ENCODE assay signal across 21 cellular contexts in the genomic region with DNA sequence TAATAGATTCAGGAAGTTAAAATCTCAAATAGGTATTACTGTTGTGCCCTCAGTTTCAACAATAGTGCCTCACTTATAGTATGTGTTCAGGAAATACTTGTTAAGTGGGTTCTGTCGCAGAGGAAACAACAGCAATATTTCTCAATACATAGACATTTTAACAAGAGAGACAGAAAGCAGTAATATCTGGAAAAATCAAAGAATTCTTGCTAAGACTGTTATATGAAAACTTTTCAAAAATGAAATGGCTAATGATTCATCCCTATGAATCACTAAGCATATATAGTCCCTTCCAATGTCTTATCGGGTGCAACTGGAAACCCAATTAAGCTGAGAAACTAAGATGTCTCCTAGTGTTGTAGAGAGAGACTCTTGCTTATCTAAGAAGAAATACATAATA.
"Had no signal": no experiment of that assay in that cellular context is flagged by ENCODE, and none has a peak within 500 bp of the region (broad histone marks: within the 10 kb centered on the region; RNA-seq: fewer than 3 reads in every experiment).

No MANE protein-coding gene starts in this region.

- H3K4me2 ChIP-seq: smooth muscle cell had no signal

- H3K27ac ChIP-seq: adrenal gland, gastrocnemius medialis, transverse colon, uterus had no signal

- H3K4me1 Mint-ChIP-seq: activated CD4-positive, alpha-beta T cell treated with anti-CD3 and anti-CD28 coated beads, Interleukin-2, amount 10 ng/mL, durations not matched to agents 24 days and 14 days; activated CD8-positive, alpha-beta memory T cell treated with anti-CD3 and anti-CD28 coated beads, Interleukin-2, amount 10 ng/mL, durations not matched to agents 7 days and 5 days; central memory CD8-positive, alpha-beta T cell; natural killer cell; stimulated activated naive B cell treated with anti-CD40 and anti-IgM and Interleukin-4, amounts not matched to agents 10 μg/mL and 1 μg/mL and 100 μg/mL, for 72 hours had no signal

- ATAC-seq: activated CD4-positive, CD25-positive, alpha-beta regulatory T cell treated with anti-CD3 and anti-CD28 coated beads, Interleukin-2, amount 50 U/mL, for 24 hours; activated CD8-positive, alpha-beta memory T cell treated with anti-CD3 and anti-CD28 coated beads, Interleukin-2, amount 10 ng/mL, durations not matched to agents 7 days and 5 days; activated CD8-positive, alpha-beta T cell treated with anti-CD3 and anti-CD28 coated beads for 36 hours; activated naive CD4-positive, alpha-beta T cell treated with anti-CD3 and anti-CD28 coated beads, Interleukin-2, amount 50 U/mL, for 72 hours; esophagus mucosa; gastrocnemius medialis; left ventricle myocardium superior; natural killer cell; sciatic nerve; stimulated activated naive B cell treated with anti-CD40 and anti-IgM and Interleukin-4, amounts not matched to agents 10 μg/mL and 1 μg/mL and 100 μg/mL, for 72 hours had no signal

- H3K9me3 ChIP-seq: adrenal gland, gastrocnemius medialis, transverse colon, uterus had no signal

- H3K27me3 Mint-ChIP-seq: activated CD4-positive, alpha-beta T cell treated with anti-CD3 and anti-CD28 coated beads, Interleukin-2, amount 10 ng/mL, durations not matched to agents 24 days and 14 days; activated CD8-positive, alpha-beta memory T cell treated with anti-CD3 and anti-CD28 coated beads, Interleukin-2, amount 10 ng/mL, durations not matched to agents 7 days and 5 days; activated CD8-positive, alpha-beta T cell treated with anti-CD3 and anti-CD28 coated beads for 36 hours; central memory CD8-positive, alpha-beta T cell; stimulated activated naive B cell treated with anti-CD40 and anti-IgM and Interleukin-4, amounts not matched to agents 10 μg/mL and 1 μg/mL and 100 μg/mL, for 72 hours had no signal

- H3K36me3 ChIP-seq: adrenal gland, gastrocnemius medialis, transverse colon, uterus had no signal

- DNase-seq: activated CD4-positive, alpha-beta T cell treated with anti-CD3 and anti-CD28 coated beads, Interleukin-2, amount 10 ng/mL, durations not matched to agents 24 days and 14 days; activated CD8-positive, alpha-beta memory T cell treated with anti-CD3 and anti-CD28 coated beads, Interleukin-2, amount 10 ng/mL, durations not matched to agents 7 days and 5 days; activated CD8-positive, alpha-beta T cell treated with anti-CD3 and anti-CD28 coated beads for 36 hours; adrenal gland; effector memory CD4-positive, alpha-beta T cell; gastrocnemius medialis; hypothalamus; left ventricle myocardium superior; midbrain; natural killer cell; stimulated activated CD4-positive, alpha-beta T cell treated with anti-CD3 and anti-CD28 coated beads, Interleukin-15, amount 100 ng/mL, for 24 hours; stimulated activated CD8-positive, alpha-beta memory T cell treated with anti-CD3 and anti-CD28 coated beads, Interleukin-4, amount 100 ng/mL, for 48 hours; stimulated activated naive B cell treated with anti-CD40 and anti-IgM and Interleukin-4, amounts not matched to agents 10 μg/mL and 1 μg/mL and 100 μg/mL, for 72 hours; transverse colon; uterus had no signal

- H3K4me3 ChIP-seq: adrenal gland, gastrocnemius medialis, smooth muscle cell, transverse colon, uterus had no signal

- H3K36me3 Mint-ChIP-seq: activated CD8-positive, alpha-beta memory T cell treated with anti-CD3 and anti-CD28 coated beads, Interleukin-2, amount 10 ng/mL, durations not matched to agents 7 days and 5 days; activated naive CD4-positive, alpha-beta T cell treated with anti-CD3 and anti-CD28 coated beads, Interleukin-2, amount 50 U/mL, for 72 hours; stimulated activated naive B cell treated with anti-CD40 and anti-IgM and Interleukin-4, amounts not matched to agents 10 μg/mL and 1 μg/mL and 100 μg/mL, for 72 hours had no signal

- H3K4me1 ChIP-seq: adrenal gland, gastrocnemius medialis, transverse colon, uterus had no signal

- H3K27ac Mint-ChIP-seq: activated CD4-positive, alpha-beta T cell treated with anti-CD3 and anti-CD28 coated beads, Interleukin-2, amount 10 ng/mL, durations not matched to agents 24 days and 14 days; activated CD8-positive, alpha-beta memory T cell treated with anti-CD3 and anti-CD28 coated beads, Interleukin-2, amount 10 ng/mL, durations not matched to agents 7 days and 5 days; activated CD8-positive, alpha-beta T cell treated with anti-CD3 and anti-CD28 coated beads for 36 hours; activated naive CD4-positive, alpha-beta T cell treated with anti-CD3 and anti-CD28 coated beads, Interleukin-2, amount 50 U/mL, for 72 hours; natural killer cell; stimulated activated naive B cell treated with anti-CD40 and anti-IgM and Interleukin-4, amounts not matched to agents 10 μg/mL and 1 μg/mL and 100 μg/mL, for 72 hours had no signal

- H3K27me3 ChIP-seq: adrenal gland, gastrocnemius medialis, transverse colon, uterus had no signal

- H3K4me3 Mint-ChIP-seq: activated CD4-positive, alpha-beta T cell treated with anti-CD3 and anti-CD28 coated beads, Interleukin-2, amount 10 ng/mL, durations not matched to agents 24 days and 14 days; activated CD8-positive, alpha-beta memory T cell treated with anti-CD3 and anti-CD28 coated beads, Interleukin-2, amount 10 ng/mL, durations not matched to agents 7 days and 5 days; activated CD8-positive, alpha-beta T cell treated with anti-CD3 and anti-CD28 coated beads for 36 hours; central memory CD8-positive, alpha-beta T cell; natural killer cell; stimulated activated naive B cell treated with anti-CD40 and anti-IgM and Interleukin-4, amounts not matched to agents 10 μg/mL and 1 μg/mL and 100 μg/mL, for 72 hours had no signal
